Comparison of ENCODE assay signal across 21 cellular contexts in genomic region chr7:123734498-123734897, GRCh38.
"Had no signal": no experiment of that assay in that cellular context is flagged by ENCODE, and none has a peak within 500 bp of the region (broad histone marks: within the 10 kb centered on the region; RNA-seq: fewer than 3 reads in every experiment).

No MANE protein-coding gene starts in this region.

- H3K4me2 ChIP-seq: KMS-11, SK-N-SH had no signal

- FAIRE-seq: HepG2, RCC 7860 had no signal

- H3K9ac ChIP-seq: KMS-11, SK-N-SH had no signal

- ATAC-seq: HepG2, T-cell had no signal

- H3K27ac ChIP-seq: KMS-11 had no signal

- H3K9me2 ChIP-seq: SK-N-SH had no signal

- DNase-seq: IMR-90, Kasumi-1, MM.1S, NCI-H1092 treated with DMSO at 0.1 percent for 48 hours, NCI-H1436, NCI-H187 treated with DMSO at 0.1 percent for 48 hours, NCI-H2029 treated with DMSO at 0.1 percent for 48 hours, NCI-H2227 treated with DMSO at 0.1 percent for 48 hours, NCI-H446, NCI-H510A, NCI-H524 treated with DMSO at 0.1 percent for 48 hours, NCI-H69, NCI-H774, Right ventricle myocardium superior, RPMI8226, SK-N-SH, SW 1271, T-cell had no signal
